8 cellular contexts compared by ENCODE assay signal in genomic region chr10:128064615-128065580, GRCh38.
DNase-seq lines count a peak whose midpoint lies in the region; ATAC-seq, FAIRE-seq and TF ChIP-seq lines count a peak whose summit lies in the region.

No MANE protein-coding gene starts in this region.

- H3K36me3 Mint-ChIP-seq in type B pancreatic cell, result no peaks in the 10 kb centered on the region

- intact Hi-C loops in cardiac septum (cut with DNase I), result loop anchor here (5.0 kb wide), 1 partner anchor 48 kb away; no protein-coding TSS in a partner anchor

- peak; percentile 42 for ATAC-seq in HG02938 (IDR thresholded peaks at IDR 0.05; ENCODE audit: unreplicated experiment)

- H3K27ac ChIP-seq in RWPE1, result peak overlapping the region; percentile 100

- POLR2A ChIA-PET in RWPE1 (lab: Yijun Ruan, JAX; ENCODE audit: low non-redundant PET), result interaction anchor here (1.0 kb wide), 1 partner anchor 14 kb away, joined by 5 read pairs; no protein-coding TSS in a partner anchor

- H3K4me3 Mint-ChIP-seq in type B pancreatic cell, result no peak overlapping the region

- CTCF ChIA-PET in RWPE1 (lab: Yijun Ruan, JAX), result interaction anchor here (0.7 to 2.2 kb wide), 3 partner anchors 14 to 158 kb away, joined by 3 to 13 read pairs (median 3); partner anchors contain the start of gene PTPRE

- no peaks in the 10 kb centered on the region for H3K9me3 Mint-ChIP-seq in type B pancreatic cell

- H3K27ac Mint-ChIP-seq in type B pancreatic cell, result no peak overlapping the region

- peak; percentile 94 for FAIRE-seq in GM18507 (lab: Jason Lieb, UNC)

- H3K27me3 Mint-ChIP-seq in type B pancreatic cell, result peaks cover 3% of the 10 kb centered on the region

- DNase-seq in GM18507 (ENCODE audit: extremely low spot score, insufficient read length, low read depth), result no peak
- peak; percentile 80 for DNase-seq in RWPE1 (ENCODE audit: low spot score)
- peak; percentile 26 to 35 (median 30) for DNase-seq in activated naive CD4-positive, alpha-beta T cell (lab: John Stamatoyannopoulos, UW)
- DNase-seq in cardiac septum (ENCODE audit: low spot score), result peak; percentile 92
- DNase-seq in stimulated activated CD4-positive, alpha-beta T cell treated with anti-CD3 and anti-CD28 coated beads, Interleukin-12 subunit alpha, Interleukin-12 subunit beta, amount 100 ng/mL, for 4 hours, result peak; percentile 63
- DNase-seq in NCI-H2081 treated with DMSO at 0.1 percent for 48 hours (lab: John Stamatoyannopoulos, UW), result no peak
- no peak for DNase-seq in type B pancreatic cell (ENCODE audit: extremely low spot score, unreplicated experiment)

- TF ChIP-seq CTCF in RWPE1 (conservative IDR thresholded peaks at IDR 0.05; ENCODE audit: low read depth), result no peak
- TF ChIP-seq CTCF in type B pancreatic cell (conservative IDR thresholded peaks at IDR 0.05), result no peak

- H3K4me1 Mint-ChIP-seq in type B pancreatic cell (ENCODE audit: unreplicated experiment), result peaks cover 15% of the 10 kb centered on the region

Comparison
In these comparisons a context has a peak if more than half of its experiments do, and no peak if none do; other contexts are left out.
1. DNase-seq: peak in RWPE1 (single experiment), activated naive CD4-positive, alpha-beta T cell (4 of 4), cardiac septum (single experiment) and stimulated activated CD4-positive, alpha-beta T cell treated with anti-CD3 and anti-CD28 coated beads, Interleukin-12 subunit alpha, Interleukin-12 subunit beta, amount 100 ng/mL, for 4 hours (single experiment); none in GM18507 (single experiment), NCI-H2081 treated with DMSO at 0.1 percent for 48 hours (single experiment) and type B pancreatic cell (single experiment).